In genomic region chr6:42405025-42405424, GRCh38 we compare ENCODE assay signal across 10 cellular contexts. TPM values are rescaled to one million over a fixed set of nuclear protein-coding genes. Genes with fewer than 3 reads are reported as not detected.
DNase-seq lines count a peak whose midpoint lies in the region; ATAC-seq, FAIRE-seq and TF ChIP-seq lines count a peak whose summit lies in the region.
"Had no signal": no experiment of that assay in that cellular context is flagged by ENCODE, and none has a peak within 500 bp of the region (broad histone marks: within the 10 kb centered on the region; RNA-seq: fewer than 3 reads in every experiment).

No MANE protein-coding gene starts in this region.

- 0 out of 2 replicates have a peak, but pooled peaks cover 4% of the 10 kb centered on the region for H3K4me1 ChIP-seq in MM.1S (ENCODE audit: low read length)

- no peaks in the 10 kb centered on the region for H3K9me3 Mint-ChIP-seq in immature natural killer cell

- H3K4me2 ChIP-seq in MM.1S (ENCODE audit: low read depth, low read length) = no peak overlapping the region

- H3K4me3 Mint-ChIP-seq in immature natural killer cell = peak overlapping the region in 2 of 5 donors; percentile 64 to 87

- H3K79me2 ChIP-seq in MM.1S (ENCODE audit: low read length) = peaks cover 15% of the 10 kb centered on the region; the same call in 1 of the 2 replicates

- no peaks in the 10 kb centered on the region for H3K36me3 ChIP-seq in bronchial epithelial cell (ENCODE audit: control insufficient read depth, insufficient read depth, low read length)
- H3K36me3 ChIP-seq in MM.1S (replicated peaks; ENCODE audit: insufficient read depth, low read length) = no peaks in the 10 kb centered on the region

- H2AFZ ChIP-seq in MM.1S (ENCODE audit: low read length) = no peak overlapping the region

- DNase-seq in A172 (ENCODE audit: low spot score) (peak; percentile 57), HCEC 1CT (peak; percentile 73), bronchial epithelial cell (ENCODE audit: low read depth) (peak; percentile 41), immature natural killer cell (no peak), SKM-1 (lab: John Stamatoyannopoulos, UW; ENCODE audit: unreplicated experiment) (no peak), MM.1S (no peak), GM13977 (ENCODE audit: low spot score) (no peak)
- DNase-seq: activated CD4-positive, CD25-positive, alpha-beta regulatory T cell treated with anti-CD3 and anti-CD28 coated beads, Interleukin-2, amount 50 U/mL, for 72 hours; effector CD4-positive, alpha-beta T cell had no signal

- in situ Hi-C loops in GM13977 (cut with MboI; ENCODE audit: low pct_unique_long_range_greater_than_20kb, low sequenced_read_pairs, unreplicated experiment) = no loop called here

- ATAC-seq in GM21423 (IDR thresholded peaks at IDR 0.05; ENCODE audit: unreplicated experiment) = no peak

- H3K9ac ChIP-seq in MM.1S (ENCODE audit: low read length) = no peak overlapping the region

- H4K20me1 ChIP-seq in MM.1S (ENCODE audit: insufficient read depth, low read length) = no peaks in the 10 kb centered on the region

- TF ChIP-seq CTCF in bronchial epithelial cell (IDR thresholded peaks at IDR 0.05; ENCODE audit: insufficient read depth, low read length, severe bottlenecking) (no peak), MM.1S (IDR thresholded peaks at IDR 0.05; ENCODE audit: low read length) (no peak), GM13977 (IDR thresholded peaks at IDR 0.05; ENCODE audit: extremely low read depth, insufficient read depth, missing control alignments) (no peak)

- no peaks in the 10 kb centered on the region for H3K9me3 ChIP-seq in MM.1S (replicated peaks; ENCODE audit: insufficient read depth, low read length)

- peak overlapping the region; percentile 59 to 96 (median 93) for H3K27ac Mint-ChIP-seq in immature natural killer cell

- H3K9me2 ChIP-seq in MM.1S (replicated peaks; ENCODE audit: insufficient read depth, low read length) = no peaks in the 10 kb centered on the region

- peaks cover 64 to 89% of the 10 kb centered on the region in 2 donors for H3K4me1 Mint-ChIP-seq in immature natural killer cell

- H3K27me3 Mint-ChIP-seq in immature natural killer cell (ENCODE audit: low read depth in 3 of 3) = peaks cover 0 to 1% (median 0%) of the 10 kb centered on the region in 3 donors

- H3K4me3 ChIP-seq in bronchial epithelial cell (ENCODE audit: low read depth, low read length) = no peak overlapping the region
- H3K4me3 ChIP-seq in MM.1S (ENCODE audit: low read length) = no peak overlapping the region

- H3K27me3 ChIP-seq in bronchial epithelial cell (ENCODE audit: control insufficient read depth, insufficient read depth, low read length) = no peaks in the 10 kb centered on the region
- H3K27me3 ChIP-seq in MM.1S (replicated peaks; ENCODE audit: insufficient read depth, low read length) = no peaks in the 10 kb centered on the region

- no peak overlapping the region for H3K27ac ChIP-seq in MM.1S (ENCODE audit: low read length)

- no peaks in the 10 kb centered on the region for H3F3A ChIP-seq in MM.1S (ENCODE audit: insufficient read depth, low read length)

- no peak for FAIRE-seq in bronchial epithelial cell (lab: Jason Lieb, UNC)

- H3K36me3 Mint-ChIP-seq in immature natural killer cell = peaks cover 0 to 5% (median 0%) of the 10 kb centered on the region in 3 donors

RNA-seq across cellular contexts. Expression of gene TRERF1, which starts 46.7 kb away (rescaled TPM):
- 3.4 and 3.5 TPM in 2 replicates for total RNA-seq in A172 (2014; rRNA removed; shearing (Covaris generic))
- 1.4 and 1.8 TPM in 2 replicates for total RNA-seq in bronchial epithelial cell
- 1 to 10 TPM; 1.5 to 8.8 (median 2.1) TPM for polyA plus RNA-seq in immature natural killer cell

Comparison
In these comparisons a context has a peak if more than half of its experiments do, and no peak if none do; other contexts are left out.
1. DNase-seq: peak in A172 (single experiment), HCEC 1CT (single experiment) and bronchial epithelial cell (single experiment); none in immature natural killer cell (0 of 3), SKM-1 (single experiment), MM.1S (single experiment) and GM13977 (single experiment).